Comparison of ENCODE assay signal across 11 cellular contexts in genomic region chr2:27992787-27993747, GRCh38.
DNase-seq lines count a peak whose midpoint lies in the region; TF ChIP-seq lines count a peak whose summit lies in the region.
"Had no signal": no experiment of that assay in that cellular context is flagged by ENCODE, and none has a peak within 500 bp of the region (broad histone marks: within the 10 kb centered on the region; RNA-seq: fewer than 3 reads in every experiment).

No MANE protein-coding gene starts in this region.

- no peaks in the 10 kb centered on the region for H3K27me3 Mint-ChIP-seq in activated CD4-positive, alpha-beta memory T cell treated with anti-CD3 and anti-CD28 coated beads, Interleukin-2, amount 10 ng/mL, durations not matched to agents 7 days and 5 days

- peaks cover 52% of the 10 kb centered on the region for H3K36me3 Mint-ChIP-seq in activated CD4-positive, alpha-beta memory T cell treated with anti-CD3 and anti-CD28 coated beads, Interleukin-2, amount 10 ng/mL, durations not matched to agents 7 days and 5 days (ENCODE audit: low read depth)

- H3K9me3 ChIP-seq in tibial artery = no peaks in the 10 kb centered on the region

- H3K36me3 ChIP-seq in tibial artery = no peaks in the 10 kb centered on the region

- no peak for TF ChIP-seq CTCF in tibial artery (IDR thresholded peaks at IDR 0.05)

- no peak overlapping the region for H3K27ac Mint-ChIP-seq in activated CD4-positive, alpha-beta memory T cell treated with anti-CD3 and anti-CD28 coated beads, Interleukin-2, amount 10 ng/mL, durations not matched to agents 7 days and 5 days

- POLR2A ChIA-PET in activated CD4-positive, alpha-beta memory T cell treated with anti-CD3 and anti-CD28 coated beads, Interleukin-2, amount 10 ng/mL, durations not matched to agents 7 days and 5 days (lab: Charles Lee) = no interaction called here

- H3K4me3 Mint-ChIP-seq in activated CD4-positive, alpha-beta memory T cell treated with anti-CD3 and anti-CD28 coated beads, Interleukin-2, amount 10 ng/mL, durations not matched to agents 7 days and 5 days = no peak overlapping the region

- intact Hi-C loops in tibial artery (cut with DNase I; ENCODE audit: low total_unique reads) = no loop called here

- H3K4me3 ChIP-seq in tibial artery = no peak overlapping the region
- H3K4me3 ChIP-seq: spleen had no signal

- CTCF ChIA-PET in activated CD4-positive, alpha-beta memory T cell treated with anti-CD3 and anti-CD28 coated beads, Interleukin-2, amount 10 ng/mL, durations not matched to agents 7 days and 5 days (lab: Charles Lee) = no interaction called here

- peaks cover 0 to 12% (median under 1%) of the 10 kb centered on the region in 4 donors for H3K4me1 ChIP-seq in tibial artery

- no peaks in the 10 kb centered on the region for H3K27me3 ChIP-seq in tibial artery
- H3K27me3 ChIP-seq: spleen had no signal

- DNase-seq in AG08395 (ENCODE audit: low spot score) (peak; percentile 65), HS-5 (ENCODE audit: low read depth) (peak; percentile 41), SW 1271 (lab: John Stamatoyannopoulos, UW) (peak; percentile 57 to 90), iPS-NIHi7 (ENCODE audit: extremely low spot score) (peak; percentile 34), T-helper 1 cell (no peak), tibial artery (no peak)
- no peak for DNase-seq in activated CD4-positive, alpha-beta memory T cell treated with anti-CD3 and anti-CD28 coated beads, Interleukin-2, amount 10 ng/mL, durations not matched to agents 7 days and 5 days
- no peak for DNase-seq in activated CD4-positive, CD25-positive, alpha-beta regulatory T cell (lab: John Stamatoyannopoulos, UW)
- DNase-seq: COR-L47, NCI-H187 treated with DMSO at 0.1 percent for 48 hours, spleen had no signal

- H3K9me3 Mint-ChIP-seq in activated CD4-positive, alpha-beta memory T cell treated with anti-CD3 and anti-CD28 coated beads, Interleukin-2, amount 10 ng/mL, durations not matched to agents 7 days and 5 days = peaks cover 9% of the 10 kb centered on the region

- peaks cover 15% of the 10 kb centered on the region for H3K4me1 Mint-ChIP-seq in activated CD4-positive, alpha-beta memory T cell treated with anti-CD3 and anti-CD28 coated beads, Interleukin-2, amount 10 ng/mL, durations not matched to agents 7 days and 5 days

- H3K27ac ChIP-seq in tibial artery = no peak overlapping the region

Comparison
In these comparisons a context has a peak if more than half of its experiments do, and no peak if none do; other contexts are left out.
1. DNase-seq: peak in AG08395 (single experiment), HS-5 (single experiment), SW 1271 (2 of 2) and iPS-NIHi7 (single experiment); none in T-helper 1 cell (0 of 5), tibial artery (0 of 2), activated CD4-positive, alpha-beta memory T cell treated with anti-CD3 and anti-CD28 coated beads, Interleukin-2, amount 10 ng/mL, durations not matched to agents 7 days and 5 days (single experiment) and activated CD4-positive, CD25-positive, alpha-beta regulatory T cell (0 of 4).